8 cellular contexts compared by ENCODE assay signal in the genomic region with DNA sequence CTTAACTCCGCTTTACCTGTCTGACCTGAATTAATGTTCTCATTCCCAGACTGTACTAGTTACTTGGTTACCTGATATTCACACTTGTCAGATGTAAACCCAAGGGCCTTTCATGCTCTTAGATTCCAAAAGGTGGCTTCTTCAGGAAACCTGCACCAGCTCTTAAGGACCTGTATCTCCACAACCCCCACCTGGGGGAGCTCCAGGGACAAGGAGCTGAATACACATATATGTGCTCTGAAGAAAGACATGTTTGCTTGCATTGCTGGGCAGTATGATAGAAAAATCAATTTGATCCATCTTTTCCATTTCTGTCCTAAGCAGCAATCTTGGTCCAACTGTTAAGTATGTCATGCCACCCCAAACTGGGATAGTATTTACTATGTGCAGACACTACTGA.
DNase-seq lines count a peak whose midpoint lies in the region; ATAC-seq and TF ChIP-seq lines count a peak whose summit lies in the region.

No MANE protein-coding gene starts in this region.

- no peaks in the 10 kb centered on the region for H3K36me3 Mint-ChIP-seq in endothelial cell (ENCODE audit: low read depth, unreplicated experiment)

- TF ChIP-seq CTCF in endothelial cell (IDR thresholded peaks at IDR 0.05; ENCODE audit: unreplicated experiment) = no peak

- H3K27ac Mint-ChIP-seq in endothelial cell (ENCODE audit: unreplicated experiment) = no peak overlapping the region

- no peak overlapping the region for H3K27ac ChIP-seq in effector memory CD4-positive, alpha-beta T cell (ENCODE audit: insufficient read depth, low read length, poor library complexity, severe bottlenecking)

- H3K27me3 Mint-ChIP-seq in endothelial cell (ENCODE audit: unreplicated experiment) = no peaks in the 10 kb centered on the region

- no peaks in the 10 kb centered on the region for H3K36me3 ChIP-seq in effector memory CD4-positive, alpha-beta T cell (ENCODE audit: control insufficient read depth, insufficient read depth, low read length)

- DNase-seq in COLO829 (ENCODE audit: low spot score) (peak; percentile 56), NCI-H1436 (lab: John Stamatoyannopoulos, UW) (peak; percentile 70), endothelial cell (ENCODE audit: low spot score) (peak; percentile 42), Right ventricle myocardium inferior (ENCODE audit: missing footprints) (no peak), NCI-H187 treated with DMSO at 0.1 percent for 48 hours (lab: John Stamatoyannopoulos, UW) (no peak)
- no peak for DNase-seq in effector memory CD4-positive, alpha-beta T cell

- intact Hi-C loops in Right ventricle myocardium inferior (cut with DNase I) = no loop called here

- H3K4me3 Mint-ChIP-seq in endothelial cell (ENCODE audit: unreplicated experiment) = no peak overlapping the region

- H3K9me3 ChIP-seq in effector memory CD4-positive, alpha-beta T cell (ENCODE audit: control insufficient read depth, low read length) = no peaks in the 10 kb centered on the region

- H3K4me3 ChIP-seq in effector memory CD4-positive, alpha-beta T cell (ENCODE audit: insufficient read depth, low read depth, low read length, poor library complexity, severe bottlenecking) = no peak overlapping the region

- H3K4me1 ChIP-seq in effector memory CD4-positive, alpha-beta T cell (ENCODE audit: control insufficient read depth, insufficient read depth, low read length, poor library complexity, severe bottlenecking) = peaks cover under 1% of the 10 kb centered on the region

- H3K4me1 Mint-ChIP-seq in endothelial cell (ENCODE audit: unreplicated experiment) = no peaks in the 10 kb centered on the region

- ATAC-seq in GM18511 (IDR thresholded peaks at IDR 0.05; ENCODE audit: unreplicated experiment) = peak; percentile 66
- ATAC-seq in HG03135 (IDR thresholded peaks at IDR 0.05; ENCODE audit: unreplicated experiment) = no peak
- no peak for ATAC-seq in Right ventricle myocardium inferior

- no peaks in the 10 kb centered on the region for H3K9me3 Mint-ChIP-seq in endothelial cell (ENCODE audit: unreplicated experiment)

- H3K27me3 ChIP-seq in effector memory CD4-positive, alpha-beta T cell (replicated peaks; ENCODE audit: control insufficient read depth, insufficient read depth, low read length, poor library complexity, severe bottlenecking) = peaks cover 4% of the 10 kb centered on the region

Comparison
In these comparisons a context has a peak if more than half of its experiments do, and no peak if none do; other contexts are left out.
1. DNase-seq: peak in COLO829 (single experiment), NCI-H1436 (single experiment) and endothelial cell (single experiment); none in effector memory CD4-positive, alpha-beta T cell (0 of 3), Right ventricle myocardium inferior (single experiment) and NCI-H187 treated with DMSO at 0.1 percent for 48 hours (single experiment).